ENCODE assay signal across 2 cellular contexts in genomic region chr14:103117499-103117898, GRCh38.
TF ChIP-seq lines count a peak whose summit lies in the region.

No MANE protein-coding gene starts in this region.

TF ChIP-seq in HEK293, 187 proteins besides CTCF, POLR2A, EP300 and RAD21:
- peak; percentile 71 for TF ChIP-seq ZNF121 (tag by site-specific recombination; IDR thresholded peaks at IDR 0.05)

TF ChIP-seq in HepG2, 621 proteins besides CTCF, POLR2A, EP300 and RAD21:
- peak; percentile 61; the same call in 1 of the 2 replicates for TF ChIP-seq ZNF121 (CRISPR knock-in tag; IDR thresholded peaks at IDR 0.05)
